Comparison of ENCODE assay signal across 18 cellular contexts in the genomic region with DNA sequence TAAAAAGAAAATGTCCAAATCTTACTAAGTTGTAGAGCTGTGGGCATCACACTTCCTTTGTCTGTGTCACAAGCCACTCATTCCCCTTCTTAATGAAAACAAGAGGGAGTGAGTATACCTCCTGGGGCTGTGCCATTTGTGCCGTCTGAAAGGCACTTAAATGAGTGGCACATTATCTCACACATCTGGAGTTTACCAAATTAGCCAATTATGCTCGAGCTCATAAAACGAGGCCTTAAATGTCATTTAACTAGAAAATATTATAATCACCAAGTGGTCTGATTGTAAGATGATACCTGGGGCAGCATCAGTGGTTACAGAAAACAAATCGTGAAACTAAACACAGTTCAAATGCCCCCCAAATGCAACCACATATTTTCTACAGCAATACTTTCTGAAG.
"Had no signal": no experiment of that assay in that cellular context is flagged by ENCODE, and none has a peak within 500 bp of the region (broad histone marks: within the 10 kb centered on the region; RNA-seq: fewer than 3 reads in every experiment).

No MANE protein-coding gene starts in this region.

- H3K9me3 ChIP-seq: esophagus squamous epithelium, left ventricle myocardium inferior, mucosa of descending colon, pancreas, tibial artery, vagina had no signal

- H3K4me3 ChIP-seq: esophagus squamous epithelium, left ventricle myocardium inferior, mucosa of descending colon, pancreas, tibial artery, vagina had no signal

- H3K27ac ChIP-seq: esophagus squamous epithelium, left ventricle myocardium inferior, pancreas, tibial artery, vagina had no signal

- H3K36me3 ChIP-seq: esophagus squamous epithelium, left ventricle myocardium inferior, pancreas, tibial artery, vagina had no signal

- H3K27me3 ChIP-seq: esophagus squamous epithelium, pancreas, tibial artery, vagina had no signal

- DNase-seq: activated B cell treated with CpG ODN at 0.5 μM for 24 hours; activated CD4-positive, alpha-beta T cell treated with anti-CD3 and anti-CD28 coated beads for 48 hours; activated CD8-positive, alpha-beta T cell treated with anti-CD3 and anti-CD28 coated beads for 36 hours; activated effector memory CD4-positive, alpha-beta T cell treated with anti-CD3 and anti-CD28 coated beads, Interleukin-2, amount 50 U/mL, for 16 hours; activated T-cell treated with anti-CD3 and anti-CD28 coated beads, Interleukin-2, amount 50 U/mL, for 48 hours; amniotic stem cell; caudate nucleus; esophagus squamous epithelium; foreskin fibroblast; hippocampal formation; left ventricle myocardium inferior; mucosa of descending colon; naive thymus-derived CD4-positive, alpha-beta T cell; pancreas; stimulated activated CD4-positive, alpha-beta T cell treated with anti-CD3 and anti-CD28 coated beads, Interleukin-2, amount 100 ng/mL, for 48 hours; stimulated activated naive B cell treated with anti-CD40 and anti-IgM and Interleukin-4, amounts not matched to agents 10 μg/mL and 1 μg/mL and 100 μg/mL, for 72 hours; tibial artery had no signal

- H3K4me1 ChIP-seq: esophagus squamous epithelium, pancreas, tibial artery, vagina had no signal
